29 cellular contexts compared by ENCODE assay signal in the genomic region with DNA sequence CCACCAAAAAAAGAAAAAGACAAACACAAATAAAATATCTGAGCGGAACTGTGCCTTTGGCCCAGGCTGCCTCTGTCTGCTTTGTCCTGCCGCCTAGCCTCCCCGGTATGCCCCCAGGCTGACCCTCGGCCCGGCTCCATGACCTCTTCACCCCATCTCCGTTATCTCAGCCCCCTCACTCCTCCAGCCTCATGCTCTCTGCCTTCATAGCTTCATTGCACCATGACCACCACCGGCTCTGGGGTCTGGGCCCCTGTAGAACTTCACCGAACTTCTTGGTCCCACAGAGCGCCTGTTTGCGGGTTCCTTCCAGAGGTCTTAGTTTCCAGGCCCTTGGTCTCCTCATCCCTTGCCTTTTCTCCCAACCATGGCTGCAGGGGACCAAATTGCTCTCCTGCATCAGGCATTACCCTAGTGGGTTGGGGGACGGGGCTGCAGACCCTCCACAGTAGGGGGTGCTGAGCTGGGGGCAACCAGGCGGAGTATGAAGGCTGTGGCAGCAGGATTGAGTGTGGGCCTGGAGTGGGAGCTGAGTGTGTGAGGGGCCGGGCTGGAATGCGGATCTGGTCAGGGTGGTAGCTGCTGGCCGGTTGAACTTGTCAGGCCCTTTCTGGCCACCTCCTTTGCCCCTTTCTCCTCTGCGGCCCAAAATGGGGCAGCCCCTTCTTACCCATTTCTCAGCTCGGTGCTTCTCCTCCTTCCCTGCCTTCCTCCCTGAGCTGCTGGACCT. TPM values are rescaled to one million over a fixed set of nuclear protein-coding genes. Genes with fewer than 3 reads are reported as not detected.
A peak's percentile ranks its signal among the peaks of the same experiment; 100 is the strongest.
DNase-seq lines count a peak whose midpoint lies in the region; ATAC-seq and TF ChIP-seq lines count a peak whose summit lies in the region.
"Had no signal": no experiment of that assay in that cellular context is flagged by ENCODE, and none has a peak within 500 bp of the region (broad histone marks: within the 10 kb centered on the region; RNA-seq: fewer than 3 reads in every experiment).

No MANE protein-coding gene starts in this region.

- no CpG with 5 or more reads among the region's 17 CpGs for whole genome bisulfite sequencing in H9 (ENCODE audit: extremely low coverage, insufficient read length, low lambda C conversion rate)

- no peak overlapping the region for H3K4ac ChIP-seq in H9 (ENCODE audit: low read depth, low read length)

- no peaks in the 10 kb centered on the region for H3K23me2 ChIP-seq in H9 (ENCODE audit: insufficient read length, low read depth, low read length, poor library complexity, severe bottlenecking)

- H4K20me1 ChIP-seq in H9 (ENCODE audit: control insufficient read depth, insufficient read depth, insufficient read length), result no peaks in the 10 kb centered on the region

- DNase-seq in H9, result no peak
- no peak for DNase-seq in endothelial cell (ENCODE audit: low spot score)
- peak; percentile 77 for DNase-seq in posterior vena cava (ENCODE audit: low spot score)
- DNase-seq in activated CD8-positive, alpha-beta memory T cell treated with anti-CD3 and anti-CD28 coated beads, Interleukin-2, amount 10 ng/mL, durations not matched to agents 7 days and 5 days, result no peak
- DNase-seq in NCI-H226, result no peak
- DNase-seq: activated CD4-positive, alpha-beta T cell treated with anti-CD3 and anti-CD28 coated beads, Interleukin-2, amount 10 ng/mL, durations not matched to agents 7 days and 5 days; activated naive CD4-positive, alpha-beta T cell treated with Interleukin-2 at 50 U/mL for 16 hours; amygdala; colonic mucosa; COR-L47; DMS53; effector CD8-positive, alpha-beta T cell; erythroblast; head of caudate nucleus; KG1; NCI-H1417 treated with DMSO at 0.1 percent for 48 hours; SK-N-SH; stimulated activated CD4-positive, alpha-beta T cell treated with anti-CD3 and anti-CD28 coated beads, Interleukin-4, amount 100 ng/mL, for 4 hours; stimulated activated naive CD4-positive, alpha-beta T cell had no signal

- no peak overlapping the region for H4K8ac ChIP-seq in H9 (replicated peaks; ENCODE audit: insufficient read length, low read depth, low read length)

- intact Hi-C loops in posterior vena cava (cut with DNase I), result no loop called here

- peak overlapping the region; percentile 64 to 81 (median 74); a peak in 4 of 7 replicates for H3K27ac Mint-ChIP-seq in H9
- H3K27ac Mint-ChIP-seq in endothelial cell (ENCODE audit: unreplicated experiment), result peak overlapping the region; percentile 84
- no peak overlapping the region for H3K27ac Mint-ChIP-seq in activated CD8-positive, alpha-beta memory T cell treated with anti-CD3 and anti-CD28 coated beads, Interleukin-2, amount 10 ng/mL, durations not matched to agents 7 days and 5 days
- H3K27ac Mint-ChIP-seq: activated CD4-positive, alpha-beta T cell treated with anti-CD3 and anti-CD28 coated beads, Interleukin-2, amount 10 ng/mL, durations not matched to agents 7 days and 5 days had no signal

- no peak overlapping the region for H2BK20ac ChIP-seq in H9 (ENCODE audit: low read depth, low read length, poor library complexity, severe bottlenecking)

- H3K27me3 Mint-ChIP-seq in H9 (ENCODE audit: low read depth), result no peaks in the 10 kb centered on the region; the same call in 1 of the 2 replicates
- H3K27me3 Mint-ChIP-seq in endothelial cell (ENCODE audit: unreplicated experiment), result peaks cover 29% of the 10 kb centered on the region
- no peaks in the 10 kb centered on the region for H3K27me3 Mint-ChIP-seq in activated CD8-positive, alpha-beta memory T cell treated with anti-CD3 and anti-CD28 coated beads, Interleukin-2, amount 10 ng/mL, durations not matched to agents 7 days and 5 days
- H3K27me3 Mint-ChIP-seq: activated CD4-positive, alpha-beta T cell treated with anti-CD3 and anti-CD28 coated beads, Interleukin-2, amount 10 ng/mL, durations not matched to agents 7 days and 5 days; natural killer cell treated with Interleukin-12 subunit alpha and Interleukin-12 subunit beta and Interleukin-15 and Interleukin-18, amount 100 ng/mL, for 72 hours had no signal

- H4K91ac ChIP-seq in H9 (ENCODE audit: insufficient read length, low read depth, low read length), result no peak overlapping the region

- H2AK5ac ChIP-seq in H9 (ENCODE audit: insufficient read length, low read length), result no peak overlapping the region

- H3K4me1 ChIP-seq in H9 (ENCODE audit: insufficient read depth, low read length), result no peaks in the 10 kb centered on the region
- H3K4me1 ChIP-seq: parathyroid adenoma had no signal

- H3K56ac ChIP-seq in H9 (ENCODE audit: insufficient read length, low read depth, low read length), result no peak overlapping the region

- H2BK12ac ChIP-seq in H9 (ENCODE audit: insufficient read length, low read depth, low read length), result no peak overlapping the region

- H3K79me1 ChIP-seq in H9 (ENCODE audit: insufficient read depth, low read depth, low read length, poor library complexity, severe bottlenecking), result no peaks in the 10 kb centered on the region

- no peak for TF ChIP-seq CTCF in 22Rv1 (IDR thresholded peaks at IDR 0.05)
- TF ChIP-seq CTCF in H9 (conservative IDR thresholded peaks at IDR 0.05), result no peak
- TF ChIP-seq CTCF in endothelial cell (IDR thresholded peaks at IDR 0.05; ENCODE audit: unreplicated experiment), result no peak

- ATAC-seq in GM18909 (IDR thresholded peaks at IDR 0.05; ENCODE audit: poor library complexity, unreplicated experiment), result no peak
- no peak for ATAC-seq in activated CD8-positive, alpha-beta memory T cell treated with anti-CD3 and anti-CD28 coated beads, Interleukin-2, amount 10 ng/mL, durations not matched to agents 7 days and 5 days
- ATAC-seq: natural killer cell treated with Interleukin-12 subunit alpha and Interleukin-12 subunit beta and Interleukin-15 and Interleukin-18, amount 100 ng/mL, for 72 hours had no signal

- no peak overlapping the region for H2BK120ac ChIP-seq in H9 (ENCODE audit: low read depth, low read length, poor library complexity, severe bottlenecking)

- H3T11ph ChIP-seq in H9 (ENCODE audit: low read length), result no peak overlapping the region

- H3K14ac ChIP-seq in H9 (ENCODE audit: insufficient read depth, low read length), result no peak overlapping the region

- H3K23ac ChIP-seq in H9 (ENCODE audit: insufficient read length, low read depth, low read length), result no peak overlapping the region

- no peak overlapping the region for H3K9ac ChIP-seq in H9 (ENCODE audit: extremely low read depth, insufficient read length, low read length)
- H3K9ac ChIP-seq: parathyroid adenoma, SK-N-SH had no signal

- H3K18ac ChIP-seq in H9 (ENCODE audit: insufficient read length, low read depth, low read length), result no peak overlapping the region

- no peak overlapping the region for H2AFZ ChIP-seq in H9 (ENCODE audit: low read length)
- H2AFZ ChIP-seq: parathyroid adenoma had no signal

- H2BK5ac ChIP-seq in H9 (ENCODE audit: insufficient read length, low read length), result no peak overlapping the region

- no peak overlapping the region for H4K5ac ChIP-seq in H9 (ENCODE audit: insufficient read length, low read depth, low read length)

- no peaks in the 10 kb centered on the region for H3K27me3 ChIP-seq in H9 (ENCODE audit: insufficient read depth, low read length)
- H3K27me3 ChIP-seq: BLaER1, colonic mucosa, right lobe of liver had no signal

- no peak overlapping the region for H2BK15ac ChIP-seq in H9 (ENCODE audit: low read depth, low read length)

- peak overlapping the region; percentile 99 for H3K27ac ChIP-seq in 22Rv1
- H3K27ac ChIP-seq in H9 (ENCODE audit: insufficient read length, low read depth, low read length), result no peak overlapping the region
- H3K27ac ChIP-seq: BLaER1, parathyroid adenoma, right lobe of liver, thoracic aorta had no signal

- H3K9me3 Mint-ChIP-seq in H9 (no peaks in the 10 kb centered on the region), endothelial cell (ENCODE audit: unreplicated experiment) (no peaks in the 10 kb centered on the region)
- no peaks in the 10 kb centered on the region for H3K9me3 Mint-ChIP-seq in activated CD8-positive, alpha-beta memory T cell treated with anti-CD3 and anti-CD28 coated beads, Interleukin-2, amount 10 ng/mL, durations not matched to agents 7 days and 5 days (ENCODE audit: low read depth)
- H3K9me3 Mint-ChIP-seq: activated CD4-positive, alpha-beta T cell treated with anti-CD3 and anti-CD28 coated beads, Interleukin-2, amount 10 ng/mL, durations not matched to agents 7 days and 5 days; natural killer cell treated with Interleukin-12 subunit alpha and Interleukin-12 subunit beta and Interleukin-15 and Interleukin-18, amount 100 ng/mL, for 72 hours had no signal

- H3K4me1 Mint-ChIP-seq in H9 (no peaks in the 10 kb centered on the region), endothelial cell (ENCODE audit: unreplicated experiment) (peaks cover 47% of the 10 kb centered on the region)
- peaks cover under 1% of the 10 kb centered on the region for H3K4me1 Mint-ChIP-seq in activated CD8-positive, alpha-beta memory T cell treated with anti-CD3 and anti-CD28 coated beads, Interleukin-2, amount 10 ng/mL, durations not matched to agents 7 days and 5 days

- peaks cover 30 to 73% (median 67%) of the 10 kb centered on the region in 3 experiments for H3K36me3 Mint-ChIP-seq in H9 (ENCODE audit: insufficient read depth in 1 of 3, low read depth in 3 of 3)
- peaks cover 66% of the 10 kb centered on the region for H3K36me3 Mint-ChIP-seq in endothelial cell (ENCODE audit: low read depth, unreplicated experiment)
- peaks cover 39% of the 10 kb centered on the region for H3K36me3 Mint-ChIP-seq in activated CD8-positive, alpha-beta memory T cell treated with anti-CD3 and anti-CD28 coated beads, Interleukin-2, amount 10 ng/mL, durations not matched to agents 7 days and 5 days

- H3K4me2 ChIP-seq in H9 (ENCODE audit: insufficient read depth, insufficient read length, low read length), result no peak overlapping the region
- H3K4me2 ChIP-seq: BLaER1, SK-N-SH had no signal

- no peaks in the 10 kb centered on the region for H3K79me2 ChIP-seq in H9 (ENCODE audit: insufficient read depth, low read length)
- H3K79me2 ChIP-seq: parathyroid adenoma had no signal

- H3K4me3 Mint-ChIP-seq in H9, result no peak overlapping the region
- peak overlapping the region; percentile 57 for H3K4me3 Mint-ChIP-seq in endothelial cell (ENCODE audit: unreplicated experiment)
- no peak overlapping the region for H3K4me3 Mint-ChIP-seq in activated CD8-positive, alpha-beta memory T cell treated with anti-CD3 and anti-CD28 coated beads, Interleukin-2, amount 10 ng/mL, durations not matched to agents 7 days and 5 days
- H3K4me3 Mint-ChIP-seq: activated CD4-positive, alpha-beta T cell treated with anti-CD3 and anti-CD28 coated beads, Interleukin-2, amount 10 ng/mL, durations not matched to agents 7 days and 5 days; natural killer cell treated with Interleukin-12 subunit alpha and Interleukin-12 subunit beta and Interleukin-15 and Interleukin-18, amount 100 ng/mL, for 72 hours had no signal

- CTCF ChIA-PET in activated CD8-positive, alpha-beta memory T cell treated with anti-CD3 and anti-CD28 coated beads, Interleukin-2, amount 10 ng/mL, durations not matched to agents 7 days and 5 days (lab: Charles Lee), result no interaction called here

- no peaks in the 10 kb centered on the region for H3K9me3 ChIP-seq in H9 (ENCODE audit: control insufficient read depth, low read depth, low read length)
- H3K9me3 ChIP-seq: BLaER1, colonic mucosa, mucosa of descending colon, right lobe of liver, SK-N-SH, thoracic aorta had no signal

RNA-seq across cellular contexts. Expression of a gene that starts 6.9 kb away (rescaled TPM):
- total RNA-seq in H9 (2021) (18.5 and 21.6 TPM in 2 replicates), endothelial cell (ENCODE audit: unreplicated experiment) (5.2 TPM), posterior vena cava (10 to 100 TPM; 12.1 to 14.2 TPM)
- total RNA-seq in activated CD8-positive, alpha-beta memory T cell treated with anti-CD3 and anti-CD28 coated beads, Interleukin-2, amount 10 ng/mL, durations not matched to agents 7 days and 5 days, result 10 to 100 TPM; 49.3 to 56.5 TPM

RNA-seq across cellular contexts. Expression of a gene that starts 7.5 kb away (rescaled TPM):
- 94.1 and 101 TPM in 2 replicates for total RNA-seq in H9 (2021)
- total RNA-seq in endothelial cell (ENCODE audit: unreplicated experiment), result 94.4 TPM
- 10 to 100 TPM; 42.2 to 46.0 TPM for total RNA-seq in posterior vena cava
- total RNA-seq in activated CD8-positive, alpha-beta memory T cell treated with anti-CD3 and anti-CD28 coated beads, Interleukin-2, amount 10 ng/mL, durations not matched to agents 7 days and 5 days, result 100 to 1,000 TPM; 102 to 116 TPM

RNA-seq across cellular contexts. Expression of a gene that starts 14.8 kb away (rescaled TPM):
- total RNA-seq in H9 (2021) (43.1 and 43.9 TPM in 2 replicates), endothelial cell (ENCODE audit: unreplicated experiment) (178 TPM), posterior vena cava (10 to 100 TPM; 35.0 to 35.7 TPM)
- total RNA-seq in activated CD8-positive, alpha-beta memory T cell treated with anti-CD3 and anti-CD28 coated beads, Interleukin-2, amount 10 ng/mL, durations not matched to agents 7 days and 5 days, result 10 to 100 TPM; 51.1 to 55.3 TPM

RNA-seq across cellular contexts. Expression of a gene that starts 22.3 kb away (rescaled TPM):
- total RNA-seq in H9 (2021) (10.2 and 12.2 TPM in 2 replicates), endothelial cell (ENCODE audit: unreplicated experiment) (7.4 TPM), posterior vena cava (under 1 TPM; 0.28 to 0.33 TPM)
- total RNA-seq in activated CD8-positive, alpha-beta memory T cell treated with anti-CD3 and anti-CD28 coated beads, Interleukin-2, amount 10 ng/mL, durations not matched to agents 7 days and 5 days, result under 1 TPM in 1 of 2 experiments, not detected in 1; 0.49 TPM
- total RNA-seq: bronchial epithelial cell; G401; natural killer cell treated with Interleukin-12 subunit alpha and Interleukin-12 subunit beta and Interleukin-15 and Interleukin-18, amount 100 ng/mL, for 72 hours had no signal

RNA-seq across cellular contexts. Expression of a gene that starts 26.6 kb away (rescaled TPM):
- total RNA-seq in H9 (2021) (82.1 and 89.1 TPM in 2 replicates), endothelial cell (ENCODE audit: unreplicated experiment) (217 TPM), posterior vena cava (10 to 100 TPM; 58.4 to 80.9 TPM)
- 10 to 100 TPM; 56.9 to 67.6 TPM for total RNA-seq in activated CD8-positive, alpha-beta memory T cell treated with anti-CD3 and anti-CD28 coated beads, Interleukin-2, amount 10 ng/mL, durations not matched to agents 7 days and 5 days
